In the genomic region with DNA sequence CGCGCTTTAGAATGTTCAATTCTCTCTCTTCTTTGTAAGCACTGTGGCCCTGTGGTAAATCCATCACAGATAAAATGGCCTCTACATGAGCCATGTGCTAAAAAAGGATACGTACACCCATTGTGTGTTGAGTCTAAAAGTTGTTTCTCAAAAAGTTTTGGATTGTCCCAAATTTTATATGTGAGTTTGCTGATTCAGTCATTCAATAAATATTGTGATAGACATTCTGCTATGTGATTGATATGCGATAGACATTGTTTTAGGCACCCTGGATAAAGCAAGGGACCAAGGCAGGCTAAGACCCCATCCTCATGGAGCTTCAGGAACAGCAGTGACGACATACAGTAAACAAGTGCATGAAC, we compare ENCODE assay signal across 1 cellular context.
TF ChIP-seq lines count a peak whose summit lies in the region.

No MANE protein-coding gene starts in this region.

TF ChIP-seq in H1, 55 proteins besides CTCF, POLR2A, EP300 and RAD21:
- TF ChIP-seq KDM4A (IDR thresholded peaks at IDR 0.05; ENCODE audit: low read depth, low read length, severe bottlenecking): no peak
- no peak for TF ChIP-seq RNF2 (IDR thresholded peaks at IDR 0.05; ENCODE audit: borderline replicate concordance, low read depth, low read length, missing control alignments, poor library complexity, severe bottlenecking)
